In genomic region chr2:25078171-25079049, GRCh38 we compare ENCODE assay signal across 9 cellular contexts. TPM values are rescaled to one million over a fixed set of nuclear protein-coding genes. Genes with fewer than 3 reads are reported as not detected.
A peak's percentile ranks its signal among the peaks of the same experiment; 100 is the strongest.
DNase-seq lines count a peak whose midpoint lies in the region; FAIRE-seq and TF ChIP-seq lines count a peak whose summit lies in the region.
"Had no signal": no experiment of that assay in that cellular context is flagged by ENCODE, and none has a peak within 500 bp of the region (broad histone marks: within the 10 kb centered on the region; RNA-seq: fewer than 3 reads in every experiment).

No MANE protein-coding gene starts in this region.

- peak; percentile 81 for FAIRE-seq in endothelial cell of umbilical vein (lab: Jason Lieb, UNC)
- FAIRE-seq: islet of Langerhans had no signal

- BruUV-seq in endothelial cell of umbilical vein (replicated peaks; lab: Mats Ljungman, UMichigan): no TSS peak

- H3K4me1 Mint-ChIP-seq in CD14-positive monocyte: no peaks in the 10 kb centered on the region

- CTCF ChIA-PET in endothelial cell of umbilical vein (lab: Charles Lee): interaction anchor here (0.9 to 2.4 kb wide), 4 partner anchors 14 to 150 kb away, joined by 3 to 12 read pairs (median 6); no protein-coding TSS in a partner anchor

- peaks cover 12% of the 10 kb centered on the region for H3K4me1 ChIP-seq in endothelial cell of umbilical vein (ENCODE audit: control insufficient read depth, extremely low read depth, insufficient read depth, low read length)

- H3K27ac ChIP-seq in endothelial cell of umbilical vein (ENCODE audit: insufficient read depth, low read depth, low read length): no peak overlapping the region

- H3K36me3 ChIP-seq in endothelial cell of umbilical vein (ENCODE audit: control insufficient read depth in 2 of 2, extremely low read depth in 1 of 2, insufficient read depth in 2 of 2, low read length in 2 of 2): no peaks in the 10 kb centered on the region

- POLR2A ChIA-PET in endothelial cell of umbilical vein (lab: Charles Lee): no interaction called here

- intact Hi-C loops in endothelial cell of umbilical vein (cut with micrococcal nuclease) (loop anchor here (2.0 kb wide), 1 partner anchor 36 kb away; the partner anchor contains the start of gene EFR3B), CD14-positive monocyte (cut with micrococcal nuclease) (no loop called here)

- TF ChIP-seq POLR2A in endothelial cell of umbilical vein (IDR thresholded peaks at IDR 0.05; ENCODE audit: low read depth, low read length): peak; percentile 19

- H3K27ac Mint-ChIP-seq in CD14-positive monocyte: no peak overlapping the region

- H3K27me3 ChIP-seq in endothelial cell of umbilical vein (ENCODE audit: control insufficient read depth in 2 of 2, insufficient read depth in 2 of 2, low read length in 2 of 2): peaks cover 2 to 9% of the 10 kb centered on the region in 2 experiments

- no peak for TF ChIP-seq CTCF in endothelial cell of umbilical vein (IDR thresholded peaks at IDR 0.05; ENCODE audit: extremely low read depth in 1 of 2, insufficient read depth in 1 of 2, low read depth in 1 of 2, low read length in 2 of 2)
- no peak for TF ChIP-seq CTCF in GM10266 (IDR thresholded peaks at IDR 0.05; ENCODE audit: control insufficient read depth, insufficient read depth, low read depth, missing control alignments)
- no peak for TF ChIP-seq CTCF in CD14-positive monocyte (IDR thresholded peaks at IDR 0.05)

- DNase-seq in GM03348 (ENCODE audit: low spot score) (peak; percentile 60), NCI-H510A treated with DMSO at 0.1 percent for 48 hours (lab: John Stamatoyannopoulos, UW) (peak; percentile 92), endothelial cell of umbilical vein (ENCODE audit: low read depth, low spot score) (peak; percentile 88), pons (ENCODE audit: low spot score) (peak; percentile 68), GM10266 (ENCODE audit: extremely low spot score) (no peak), CD14-positive monocyte (ENCODE audit: low spot score) (no peak), KG1 (lab: John Stamatoyannopoulos, UW) (no peak)
- DNase-seq in stimulated activated naive CD4-positive, alpha-beta T cell (lab: John Stamatoyannopoulos, UW): no peak

- no peaks in the 10 kb centered on the region for H3K36me3 Mint-ChIP-seq in CD14-positive monocyte

- no peak overlapping the region for H3K4me3 Mint-ChIP-seq in CD14-positive monocyte

- H3K9me1 ChIP-seq in endothelial cell of umbilical vein (replicated peaks; ENCODE audit: control insufficient read depth, extremely low read depth, insufficient read depth, low read length): no peaks in the 10 kb centered on the region

- H3K4me3 ChIP-seq in endothelial cell of umbilical vein (replicated peaks in 1 of 3; ENCODE audit: insufficient read depth in 1 of 3, low read depth in 1 of 3, low read length in 3 of 3): no peak overlapping the region

- H3K4me2 ChIP-seq in endothelial cell of umbilical vein (ENCODE audit: insufficient read depth, low read length): peak overlapping the region; percentile 35

- dilution Hi-C loops in endothelial cell of umbilical vein (cut with MboI; ENCODE audit: extremely low pct_ligation_motif_present, low sequenced_read_pairs): no loop called here

- no peaks in the 10 kb centered on the region for H4K20me1 ChIP-seq in endothelial cell of umbilical vein (replicated peaks; ENCODE audit: control insufficient read depth, extremely low read depth, insufficient read depth, low read length)

- H3K9ac ChIP-seq in endothelial cell of umbilical vein (replicated peaks; ENCODE audit: extremely low read depth, insufficient read depth, low read length): no peak overlapping the region

- H3K9me3 ChIP-seq in endothelial cell of umbilical vein (replicated peaks; ENCODE audit: control insufficient read depth, insufficient read depth, low read length): no peaks in the 10 kb centered on the region

- H3K79me2 ChIP-seq in endothelial cell of umbilical vein (ENCODE audit: control insufficient read depth, insufficient read depth, low read length): no peaks in the 10 kb centered on the region

- H3K9me3 Mint-ChIP-seq in CD14-positive monocyte: peaks cover 0 to 2% (median 0%) of the 10 kb centered on the region in 7 donors

- H3K27me3 Mint-ChIP-seq in CD14-positive monocyte (ENCODE audit: low read depth in 3 of 3): peaks cover 2 to 10% (median 5%) of the 10 kb centered on the region in 3 donors

- no peak overlapping the region for H2AFZ ChIP-seq in endothelial cell of umbilical vein (ENCODE audit: low read depth, low read length)

TF ChIP-seq in endothelial cell of umbilical vein, 7 proteins besides CTCF, POLR2A, EP300 and RAD21:
- TF ChIP-seq EZH2 (IDR thresholded peaks at IDR 0.05; ENCODE audit: borderline replicate concordance, low read depth, low read length, severe bottlenecking): no peak
- peak; percentile 80 for TF ChIP-seq JUN (IDR thresholded peaks at IDR 0.05; ENCODE audit: borderline replicate concordance, insufficient read depth, insufficient read length, low read depth)
- peak; percentile 59 for TF ChIP-seq POLR2AphosphoS5 (IDR thresholded peaks at IDR 0.05; ENCODE audit: insufficient read depth, low read depth, low read length)
- no peak for TF ChIP-seq MYC (IDR thresholded peaks at IDR 0.05; ENCODE audit: low read depth, low read length)
- TF ChIP-seq FOS (IDR thresholded peaks at IDR 0.05; ENCODE audit: borderline replicate concordance, insufficient read depth, low read length): peak; percentile 55
- TF ChIP-seq, protein P1, sequence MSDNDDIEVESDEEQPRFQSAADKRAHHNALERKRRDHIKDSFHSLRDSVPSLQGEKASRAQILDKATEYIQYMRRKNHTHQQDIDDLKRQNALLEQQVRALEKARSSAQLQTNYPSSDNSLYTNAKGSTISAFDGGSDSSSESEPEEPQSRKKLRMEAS (IDR thresholded peaks at IDR 0.05; ENCODE audit: insufficient read depth, insufficient read length): no peak
- peak; percentile 61 for TF ChIP-seq GATA2 (IDR thresholded peaks at IDR 0.05; ENCODE audit: insufficient read depth, insufficient read length, low read depth, low read length)

RNA-seq across cellular contexts. Expression of gene EFR3B, which starts 36.5 kb away (rescaled TPM):
- total RNA-seq in endothelial cell of umbilical vein: 0.58 and 0.77 TPM in 2 replicates
- 0.15 and 0.21 TPM in 2 replicates for polyA plus RNA-seq in endothelial cell of umbilical vein
- 0.15 and 0.17 TPM in 2 replicates for polyA plus RNA-seq in endothelial cell of umbilical vein (2011; cell fraction: cytosol; rRNA removed)
- 0.53 and 0.71 TPM in 2 replicates for polyA plus RNA-seq in endothelial cell of umbilical vein (2011; cell fraction: nucleus; rRNA removed)
- 0.83 and 1.1 TPM in 2 replicates for polyA plus RNA-seq in endothelial cell of umbilical vein (2012)
- 0.59 and 0.92 TPM in 2 replicates for polyA minus RNA-seq in endothelial cell of umbilical vein
- polyA minus RNA-seq in endothelial cell of umbilical vein (2011; cell fraction: cytosol; rRNA and poly(A)+ RNA removed): 1.6 TPM
- polyA minus RNA-seq in endothelial cell of umbilical vein (2011; cell fraction: nucleus; rRNA and poly(A)+ RNA removed): 0.72 and 0.77 TPM in 2 replicates
- polyA plus RNA-seq in CD14-positive monocyte: not detected

Comparison
In these comparisons a context has a peak if more than half of its experiments do, and no peak if none do; other contexts are left out.
1. DNase-seq: peak in GM03348 (single experiment), NCI-H510A treated with DMSO at 0.1 percent for 48 hours (single experiment), endothelial cell of umbilical vein (single experiment) and pons (single experiment); none in GM10266 (single experiment), CD14-positive monocyte (single experiment), stimulated activated naive CD4-positive, alpha-beta T cell (0 of 6) and KG1 (single experiment).